ENCODE assay signal across 8 cellular contexts in the genomic region with DNA sequence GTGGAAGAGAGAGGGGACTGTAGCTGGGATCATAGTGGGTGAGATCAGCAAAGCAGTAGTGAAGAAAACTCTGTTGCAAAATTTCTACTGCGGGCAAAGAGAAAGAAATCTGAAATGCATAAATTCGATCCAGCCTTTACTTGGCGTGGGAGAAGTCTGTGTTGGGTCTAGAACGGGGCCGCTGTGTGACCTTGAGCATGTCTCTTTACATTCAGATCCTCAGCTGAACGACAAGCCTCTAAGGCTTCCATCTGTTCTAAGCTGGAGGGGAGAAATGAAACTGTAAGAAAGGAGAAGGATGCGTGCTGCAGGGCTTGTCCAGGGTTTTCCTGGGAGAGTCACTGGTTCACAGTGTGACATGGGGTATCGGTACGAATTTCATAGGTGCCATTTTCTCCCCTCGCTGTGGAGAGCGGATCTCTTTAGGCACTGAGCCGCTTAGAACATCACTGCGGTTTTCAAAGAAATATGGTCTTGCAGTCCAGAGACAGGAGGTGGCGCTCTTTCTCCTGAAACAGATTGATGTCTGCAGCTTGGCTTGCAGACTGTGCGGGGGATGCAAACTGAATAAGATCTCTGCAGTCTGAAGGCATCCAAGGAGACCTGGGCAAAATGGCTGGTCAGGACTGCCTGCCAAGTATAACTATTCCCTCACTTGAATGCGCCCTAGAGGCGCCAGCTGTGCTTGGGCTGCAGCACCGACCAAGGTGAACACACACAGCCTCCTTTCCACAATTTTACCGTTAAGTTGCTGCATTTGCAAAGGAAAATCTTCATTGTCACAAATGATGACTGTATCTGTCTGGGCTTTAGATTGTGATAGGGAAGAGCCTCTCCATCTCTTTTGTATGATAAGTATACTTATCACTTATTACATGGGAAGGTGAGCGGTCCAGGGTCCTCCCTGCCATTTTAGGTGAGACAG.
A peak's percentile ranks its signal among the peaks of the same experiment; 100 is the strongest.
DNase-seq lines count a peak whose midpoint lies in the region; ATAC-seq and TF ChIP-seq lines count a peak whose summit lies in the region.

No MANE protein-coding gene starts in this region.

- H3K27me3 ChIP-seq in Panc1 (ENCODE audit: control insufficient read depth, insufficient read depth, low read length) (no peaks in the 10 kb centered on the region; the same call in 1 of the 2 replicates), neural progenitor cell (peaks cover 4% of the 10 kb centered on the region)

- peak overlapping the region; percentile 75 for H2AFZ ChIP-seq in neural progenitor cell (replicated peaks)

- H4K20me1 ChIP-seq in neural progenitor cell (ENCODE audit: low read depth) = no peaks in the 10 kb centered on the region

- H3K4me1 ChIP-seq in Panc1 (ENCODE audit: control insufficient read depth, insufficient read depth, low read length) = no peaks in the 10 kb centered on the region
- H3K4me1 ChIP-seq in neural progenitor cell = no peaks in the 10 kb centered on the region

- peaks cover 48% of the 10 kb centered on the region for H3K4me1 Mint-ChIP-seq in activated T-cell treated with anti-CD3 and anti-CD28 coated beads, Interleukin-2, amount 50 U/mL, for 4 hours (ENCODE audit: low read depth)
- H3K4me1 Mint-ChIP-seq in neural progenitor cell = no peaks in the 10 kb centered on the region
- peaks cover 79% of the 10 kb centered on the region for H3K4me1 Mint-ChIP-seq in stimulated activated naive CD8-positive, alpha-beta T cell treated with anti-CD3 and anti-CD28 coated beads, Interleukin-15, amount 100 ng/mL, for 72 hours

- TF ChIP-seq CTCF in GM20000 (IDR thresholded peaks at IDR 0.05; ENCODE audit: extremely low read depth, missing control alignments) = peak; percentile 74
- peak; percentile 84 for TF ChIP-seq CTCF in Panc1 (IDR thresholded peaks at IDR 0.05)
- TF ChIP-seq CTCF in neural progenitor cell (IDR thresholded peaks at IDR 0.05) = peak; percentile 92

- H3K4me2 ChIP-seq in neural progenitor cell = peak overlapping the region; percentile 59

- no peak overlapping the region for H3K27ac ChIP-seq in Panc1 (ENCODE audit: low read length)
- no peak overlapping the region for H3K27ac ChIP-seq in neural progenitor cell

- no peaks in the 10 kb centered on the region for H3F3A ChIP-seq in neural progenitor cell (ENCODE audit: low read depth)

- DNase-seq in COLO829 (ENCODE audit: low spot score) (peak; percentile 69), GM20000 (ENCODE audit: low spot score) (peak; percentile 80), Panc1 (ENCODE audit: low read depth, low spot score) (peak; percentile 36), fibroblast of gingiva (ENCODE audit: low read depth) (peak; percentile 81), neural progenitor cell (ENCODE audit: low spot score) (peak; percentile 93)
- peak; percentile 91 for DNase-seq in Jurkat, Clone E6-1 (ENCODE audit: low read depth, low spot score)
- peak; percentile 76 for DNase-seq in activated T-cell treated with anti-CD3 and anti-CD28 coated beads, Interleukin-2, amount 50 U/mL, for 4 hours
- DNase-seq in stimulated activated naive CD8-positive, alpha-beta T cell treated with anti-CD3 and anti-CD28 coated beads, Interleukin-15, amount 100 ng/mL, for 72 hours = peak; percentile 86 to 89

- H3K36me3 Mint-ChIP-seq in activated T-cell treated with anti-CD3 and anti-CD28 coated beads, Interleukin-2, amount 50 U/mL, for 4 hours (ENCODE audit: insufficient read depth) = no peaks in the 10 kb centered on the region
- no peaks in the 10 kb centered on the region for H3K36me3 Mint-ChIP-seq in neural progenitor cell

- H3K79me2 ChIP-seq in neural progenitor cell (ENCODE audit: low read depth) = no peaks in the 10 kb centered on the region

- no peaks in the 10 kb centered on the region for H3K27me3 Mint-ChIP-seq in activated T-cell treated with anti-CD3 and anti-CD28 coated beads, Interleukin-2, amount 50 U/mL, for 4 hours (ENCODE audit: low read depth)
- peaks cover 8% of the 10 kb centered on the region for H3K27me3 Mint-ChIP-seq in neural progenitor cell (ENCODE audit: insufficient read depth, low read depth)
- no peaks in the 10 kb centered on the region for H3K27me3 Mint-ChIP-seq in stimulated activated naive CD8-positive, alpha-beta T cell treated with anti-CD3 and anti-CD28 coated beads, Interleukin-15, amount 100 ng/mL, for 72 hours

- H3K4me3 Mint-ChIP-seq in activated T-cell treated with anti-CD3 and anti-CD28 coated beads, Interleukin-2, amount 50 U/mL, for 4 hours = peak overlapping the region; percentile 59
- peak overlapping the region; percentile 54 for H3K4me3 Mint-ChIP-seq in neural progenitor cell
- H3K4me3 Mint-ChIP-seq in stimulated activated naive CD8-positive, alpha-beta T cell treated with anti-CD3 and anti-CD28 coated beads, Interleukin-15, amount 100 ng/mL, for 72 hours = peak overlapping the region; percentile 67 to 71

- H3K36me3 ChIP-seq in Panc1 (ENCODE audit: control insufficient read depth, insufficient read depth, low read length) (no peaks in the 10 kb centered on the region), neural progenitor cell (no peaks in the 10 kb centered on the region)

- in situ Hi-C loops in Panc1 (cut with HindIII; ENCODE audit: low pct_unique_long_range_greater_than_20kb, low sequenced_read_pairs) = no loop called here

- no peak overlapping the region for H3K27ac Mint-ChIP-seq in neural progenitor cell
- H3K27ac Mint-ChIP-seq in stimulated activated naive CD8-positive, alpha-beta T cell treated with anti-CD3 and anti-CD28 coated beads, Interleukin-15, amount 100 ng/mL, for 72 hours = peak overlapping the region; percentile 37 to 70

- H3K4me3 ChIP-seq in Jurkat, Clone E6-1 (ENCODE audit: low read length) = peak overlapping the region; percentile 44
- H3K4me3 ChIP-seq in Panc1 (ENCODE audit: low read depth in 2 of 2, low read length in 2 of 2) (peak overlapping the region in 1 of 2 experiments; percentile 31; a peak in 2 of 4 replicates), neural progenitor cell (peak overlapping the region; percentile 21)

- H3K9me3 ChIP-seq in Panc1 (ENCODE audit: control insufficient read depth, insufficient read depth, low read depth, low read length) (no peaks in the 10 kb centered on the region), neural progenitor cell (ENCODE audit: low read depth) (no peaks in the 10 kb centered on the region)

- H3K9me3 Mint-ChIP-seq in activated T-cell treated with anti-CD3 and anti-CD28 coated beads, Interleukin-2, amount 50 U/mL, for 4 hours = no peaks in the 10 kb centered on the region
- peaks cover 3% of the 10 kb centered on the region for H3K9me3 Mint-ChIP-seq in neural progenitor cell
- no peaks in the 10 kb centered on the region for H3K9me3 Mint-ChIP-seq in stimulated activated naive CD8-positive, alpha-beta T cell treated with anti-CD3 and anti-CD28 coated beads, Interleukin-15, amount 100 ng/mL, for 72 hours

- no peak overlapping the region for H3K9ac ChIP-seq in neural progenitor cell

- CTCF ChIA-PET in Panc1 (lab: Charles Lee) = interaction anchor here (0.6 to 1.5 kb wide), 6 partner anchors 97 to 1903 kb away, joined by 3 to 6 read pairs (median 5); a partner anchor contains a TSS

- intact Hi-C loops in Panc1 (cut with micrococcal nuclease; ENCODE audit: unreplicated experiment) = loop anchor here (5.0 to 10.0 kb wide), 3 partner anchors 97 to 905 kb away; no protein-coding TSS in a partner anchor

- peak; percentile 91 for ATAC-seq in Panc1
- ATAC-seq in activated T-cell treated with anti-CD3 and anti-CD28 coated beads, Interleukin-2, amount 50 U/mL, for 4 hours = peak; percentile 89 to 93
- ATAC-seq in stimulated activated naive CD8-positive, alpha-beta T cell treated with anti-CD3 and anti-CD28 coated beads, Interleukin-15, amount 100 ng/mL, for 72 hours = peak; percentile 86

- POLR2A ChIA-PET in Panc1 (lab: Charles Lee) = no interaction called here

- no TSS peak for BruUV-seq in Panc1 (replicated peaks; lab: Mats Ljungman, UMichigan)

Comparison
In these comparisons a context has a peak if more than half of its experiments do, and no peak if none do; other contexts are left out.
1. DNase-seq: peak in every context shown above with its lines; median percentile 93 in neural progenitor cell; 91 in Jurkat, Clone E6-1; 88 in stimulated activated naive CD8-positive, alpha-beta T cell treated with anti-CD3 and anti-CD28 coated beads, Interleukin-15, amount 100 ng/mL, for 72 hours; 81 in fibroblast of gingiva; 80 in GM20000; 76 in activated T-cell treated with anti-CD3 and anti-CD28 coated beads, Interleukin-2, amount 50 U/mL, for 4 hours; 69 in COLO829; 36 in Panc1.